In the genomic region with DNA sequence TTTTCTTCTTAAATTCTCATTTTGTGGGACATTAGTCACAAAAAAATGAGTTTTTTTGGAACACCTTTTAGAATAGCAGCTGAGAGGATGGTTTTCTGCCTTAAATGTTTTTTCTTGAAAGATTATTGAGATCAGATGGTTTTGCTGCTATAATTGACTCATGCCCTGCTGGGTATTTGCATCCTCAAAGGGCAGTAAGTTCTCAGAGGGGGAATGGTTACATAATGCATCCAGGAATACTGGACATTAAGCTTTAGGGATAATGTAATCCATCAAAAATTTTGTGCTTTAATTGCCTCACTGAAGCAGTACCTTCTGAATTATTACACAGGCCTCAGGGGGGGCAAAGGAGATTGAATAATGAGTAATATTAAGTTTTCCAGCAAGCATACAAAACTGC, we compare ENCODE assay signal across 22 cellular contexts.
A peak's percentile ranks its signal among the peaks of the same experiment; 100 is the strongest.
DNase-seq lines count a peak whose midpoint lies in the region; ATAC-seq and TF ChIP-seq lines count a peak whose summit lies in the region.
"Had no signal": no experiment of that assay in that cellular context is flagged by ENCODE, and none has a peak within 500 bp of the region (broad histone marks: within the 10 kb centered on the region; RNA-seq: fewer than 3 reads in every experiment).

No MANE protein-coding gene starts in this region.

- no peak overlapping the region for H2BK120ac ChIP-seq in mesendoderm (ENCODE audit: low read depth, low read length)

- no peak overlapping the region for H4K5ac ChIP-seq in mesendoderm (ENCODE audit: low read length)

- H3K36me3 Mint-ChIP-seq in mesothelial cell of epicardium = peaks cover 4% of the 10 kb centered on the region
- H3K36me3 Mint-ChIP-seq: CD14-positive monocyte; CD8-positive, alpha-beta memory T cell had no signal

- H3K79me1 ChIP-seq in mesendoderm (ENCODE audit: low read length) = no peaks in the 10 kb centered on the region

- H3K4ac ChIP-seq in mesendoderm (ENCODE audit: low read depth, low read length) = no peak overlapping the region

- H3K9me3 Mint-ChIP-seq in mesothelial cell of epicardium = peaks cover 9% of the 10 kb centered on the region
- H3K9me3 Mint-ChIP-seq: GM23338, H9 had no signal

- H3K23ac ChIP-seq in mesendoderm (ENCODE audit: low read length) = no peak overlapping the region

- H3K27me3 ChIP-seq in mesendoderm (ENCODE audit: insufficient read depth, low read length, poor library complexity) (no peaks in the 10 kb centered on the region), upper lobe of left lung (no peaks in the 10 kb centered on the region)
- H3K27me3 ChIP-seq: BE2C; BLaER1 treated with 17β-estradiol and CSF1 and Interleukin-3, amounts not matched to agents 10 nM and 100 nM had no signal

- no peak overlapping the region for H3K18ac ChIP-seq in mesendoderm (ENCODE audit: low read length)

- no peak for TF ChIP-seq POLR2A in upper lobe of left lung (IDR thresholded peaks at IDR 0.05)

- H2BK15ac ChIP-seq in mesendoderm (replicated peaks; ENCODE audit: low read depth) = no peak overlapping the region

- H3K4me2 ChIP-seq in mesendoderm (ENCODE audit: low read length) = no peak overlapping the region
- H3K4me2 ChIP-seq: A549; BLaER1 treated with 17β-estradiol and CSF1 and Interleukin-3, amounts not matched to agents 10 nM and 100 nM; GM23338 had no signal

- H3K79me2 ChIP-seq in mesendoderm (ENCODE audit: control insufficient read depth, insufficient read depth, low read length) = no peaks in the 10 kb centered on the region

- H3K36me3 ChIP-seq in mesendoderm (ENCODE audit: control insufficient read depth, insufficient read depth, low read length) (no peaks in the 10 kb centered on the region), upper lobe of left lung (no peaks in the 10 kb centered on the region)
- H3K36me3 ChIP-seq: BE2C; BLaER1 treated with 17β-estradiol and CSF1 and Interleukin-3, amounts not matched to agents 10 nM and 100 nM had no signal

- H3K27ac ChIP-seq in mesendoderm (ENCODE audit: low read depth, low read length) (no peak overlapping the region), upper lobe of left lung (no peak overlapping the region)
- H3K27ac ChIP-seq: A549; BLaER1 treated with 17β-estradiol and CSF1 and Interleukin-3, amounts not matched to agents 10 nM and 100 nM had no signal

- no peaks in the 10 kb centered on the region for H3K27me3 Mint-ChIP-seq in mesothelial cell of epicardium (ENCODE audit: low read depth)
- H3K27me3 Mint-ChIP-seq: CD4-positive, alpha-beta T cell; CD8-positive, alpha-beta memory T cell had no signal

- H2AK5ac ChIP-seq in mesendoderm (ENCODE audit: low read length) = no peak overlapping the region

- no peak overlapping the region for H2BK5ac ChIP-seq in mesendoderm (ENCODE audit: low read length)

- H4K8ac ChIP-seq in mesendoderm (ENCODE audit: low read depth, low read length) = no peak overlapping the region

- H3K9ac ChIP-seq in mesendoderm (ENCODE audit: low read length) = no peak overlapping the region
- H3K9ac ChIP-seq: BLaER1 treated with 17β-estradiol and CSF1 and Interleukin-3, amounts not matched to agents 10 nM and 100 nM had no signal

- H3K27ac Mint-ChIP-seq in mesothelial cell of epicardium = peak overlapping the region; percentile 62
- H3K27ac Mint-ChIP-seq: CD14-positive monocyte; CD4-positive, alpha-beta T cell; CD8-positive, alpha-beta memory T cell; GM23338; H9; HFFc6 had no signal

- no peak for ATAC-seq in upper lobe of left lung (ENCODE audit: low FRiP score in 2 of 2)
- ATAC-seq: A549, GM23338 had no signal

- H3K4me3 Mint-ChIP-seq in mesothelial cell of epicardium = no peak overlapping the region
- H3K4me3 Mint-ChIP-seq: CD14-positive monocyte; CD4-positive, alpha-beta T cell; CD8-positive, alpha-beta memory T cell; GM23338; H9; HFFc6 had no signal

- no peaks in the 10 kb centered on the region for H3K4me1 ChIP-seq in mesendoderm (ENCODE audit: control insufficient read depth, low read depth, low read length)
- no peaks in the 10 kb centered on the region for H3K4me1 ChIP-seq in upper lobe of left lung
- H3K4me1 ChIP-seq: A549; BLaER1 treated with 17β-estradiol and CSF1 and Interleukin-3, amounts not matched to agents 10 nM and 100 nM had no signal

- DNase-seq in HCEC 1CT = peak; percentile 16
- DNase-seq in amniotic epithelial cell (ENCODE audit: low read depth) = peak; percentile 4
- DNase-seq in mesothelial cell of epicardium (ENCODE audit: low spot score in 2 of 2, unreplicated experiment in 2 of 2) = no peak
- DNase-seq in mesendoderm = no peak
- DNase-seq in upper lobe of left lung = no peak
- DNase-seq in effector CD8-positive, alpha-beta T cell (lab: John Stamatoyannopoulos, UW) = no peak
- DNase-seq: 8988T; ACHN; AML-193; BE2C; CD4-positive, alpha-beta T cell; CD8-positive, alpha-beta memory T cell; DMS 273 treated with DMSO at 0.1 percent for 48 hours; DMS79; EL; GF-D8; H9; HFFc6 had no signal

- H3K4me1 Mint-ChIP-seq in mesothelial cell of epicardium = peaks cover 47% of the 10 kb centered on the region
- H3K4me1 Mint-ChIP-seq: CD14-positive monocyte; CD8-positive, alpha-beta memory T cell; GM23338; H9 had no signal

- no peak overlapping the region for H3K56ac ChIP-seq in mesendoderm (ENCODE audit: low read length)

- H3K9me3 ChIP-seq in upper lobe of left lung = no peaks in the 10 kb centered on the region
- H3K9me3 ChIP-seq: A549, BE2C had no signal

- no peak for TF ChIP-seq EP300 in upper lobe of left lung (IDR thresholded peaks at IDR 0.05)

- H3K4me3 ChIP-seq in mesendoderm (ENCODE audit: low read length) (no peak overlapping the region), upper lobe of left lung (no peak overlapping the region)
- H3K4me3 ChIP-seq: A549; BLaER1 treated with 17β-estradiol and CSF1 and Interleukin-3, amounts not matched to agents 10 nM and 100 nM; GM23338 had no signal

- TF ChIP-seq CTCF in mesothelial cell of epicardium (IDR thresholded peaks at IDR 0.05; ENCODE audit: unreplicated experiment) = no peak
- no peak for TF ChIP-seq CTCF in upper lobe of left lung (IDR thresholded peaks at IDR 0.05)

Comparison
In these comparisons a context has a peak if more than half of its experiments do, and no peak if none do; other contexts are left out.
1. DNase-seq: peak in HCEC 1CT (single experiment) and amniotic epithelial cell (single experiment); none in mesothelial cell of epicardium (0 of 2), mesendoderm (single experiment), upper lobe of left lung (0 of 2) and effector CD8-positive, alpha-beta T cell (single experiment).